17 cellular contexts compared by ENCODE assay signal in the genomic region with DNA sequence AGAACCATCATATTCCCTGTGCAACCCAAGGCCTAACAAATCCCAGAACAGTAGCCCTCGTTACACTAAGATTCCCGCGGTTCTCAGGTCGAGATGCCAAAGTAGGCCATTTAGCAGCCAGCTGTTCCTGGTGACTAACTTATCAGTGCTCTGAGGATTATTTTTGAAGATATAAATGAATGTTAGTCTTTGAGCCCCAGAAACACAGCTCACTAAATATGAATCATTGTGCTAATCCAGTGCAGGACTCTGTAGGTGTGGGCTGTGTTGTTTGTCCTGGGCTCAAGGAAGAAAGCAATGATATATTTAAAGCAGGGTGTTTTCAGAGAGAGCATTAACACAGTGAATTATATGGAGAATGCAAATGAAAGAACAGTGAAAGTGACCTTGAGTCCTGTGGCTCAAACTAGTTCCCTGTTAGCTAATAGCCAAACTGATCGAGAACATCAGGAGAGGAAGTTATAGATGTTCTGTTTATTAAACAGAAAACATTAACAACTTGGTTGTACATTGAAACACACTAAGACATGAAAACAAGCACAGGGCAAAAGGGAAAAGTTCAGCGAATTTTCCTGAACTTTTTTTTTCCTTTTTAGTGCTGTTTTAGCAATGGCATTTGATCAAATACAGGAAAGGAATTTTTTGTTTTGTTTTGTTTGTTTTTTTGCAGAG.
A peak's percentile ranks its signal among the peaks of the same experiment; 100 is the strongest.
DNase-seq lines count a peak whose midpoint lies in the region; ATAC-seq and TF ChIP-seq lines count a peak whose summit lies in the region.
"Had no signal": no experiment of that assay in that cellular context is flagged by ENCODE, and none has a peak within 500 bp of the region (broad histone marks: within the 10 kb centered on the region; RNA-seq: fewer than 3 reads in every experiment).

No MANE protein-coding gene starts in this region.

- no peak for TF ChIP-seq EP300 in gastroesophageal sphincter (IDR thresholded peaks at IDR 0.05)

- DNase-seq in LHCN-M2 (ENCODE audit: low read depth) (peak; percentile 67), iris pigment epithelial cell (ENCODE audit: low read depth) (peak; percentile 22), myocyte (ENCODE audit: low read depth) (peak; percentile 54), NCI-H748 treated with DMSO at 0.1 percent for 48 hours (lab: John Stamatoyannopoulos, UW) (no peak), HFFc6 (no peak)
- DNase-seq: Caco-2; CD4-positive, alpha-beta T cell; H9; NCI-H1105; NCI-H2081 treated with DMSO at 0.1 percent for 48 hours; NCI-H2227 treated with DMSO at 0.1 percent for 48 hours; NCI-H510A treated with DMSO at 0.1 percent for 48 hours; PC-9 had no signal

- H3K36me3 ChIP-seq in duodenal mucosa (ENCODE audit: control insufficient read depth in 1 of 2, insufficient read depth in 2 of 2, low read length in 2 of 2) (no peaks in the 10 kb centered on the region), gastroesophageal sphincter (no peaks in the 10 kb centered on the region)

- H3K4me1 Mint-ChIP-seq in stimulated activated memory B cell treated with anti-CD40 and anti-IgM and Interleukin-4, amounts not matched to agents 10 μg/mL and 1 μg/mL and 100 μg/mL, for 72 hours: no peaks in the 10 kb centered on the region
- peaks cover 27% of the 10 kb centered on the region for H3K4me1 Mint-ChIP-seq in HFFc6 (ENCODE audit: low read depth)

- H3K4me3 Mint-ChIP-seq in stimulated activated memory B cell treated with anti-CD40 and anti-IgM and Interleukin-4, amounts not matched to agents 10 μg/mL and 1 μg/mL and 100 μg/mL, for 72 hours: no peak overlapping the region
- H3K4me3 Mint-ChIP-seq in HFFc6: no peak overlapping the region
- H3K4me3 Mint-ChIP-seq: CD4-positive, alpha-beta T cell; H9 had no signal

- no peak for TF ChIP-seq POLR2A in gastroesophageal sphincter (IDR thresholded peaks at IDR 0.05)

- WGBS in gastroesophageal sphincter (ENCODE audit: low coverage in 1 of 2), 2 donors: 76 to 82% methylated on average over 1 to 2 of the region's 6 CpGs

- no peak overlapping the region for H3K9ac ChIP-seq in duodenal mucosa (ENCODE audit: low read depth in 1 of 2, low read length in 2 of 2)

- ATAC-seq in stimulated activated memory B cell treated with anti-CD40 and anti-IgM and Interleukin-4, amounts not matched to agents 10 μg/mL and 1 μg/mL and 100 μg/mL, for 72 hours: no peak
- no peak for ATAC-seq in gastroesophageal sphincter
- ATAC-seq: A549 had no signal

- peak overlapping the region; percentile 15 for H3K27ac ChIP-seq in duodenal mucosa (ENCODE audit: low read depth, low read length)
- H3K27ac ChIP-seq in gastroesophageal sphincter: no peak overlapping the region
- H3K27ac ChIP-seq: A549, PC-9 had no signal

- H3K27ac Mint-ChIP-seq in stimulated activated memory B cell treated with anti-CD40 and anti-IgM and Interleukin-4, amounts not matched to agents 10 μg/mL and 1 μg/mL and 100 μg/mL, for 72 hours: no peak overlapping the region
- no peak overlapping the region for H3K27ac Mint-ChIP-seq in HFFc6
- H3K27ac Mint-ChIP-seq: CD4-positive, alpha-beta T cell; H9 had no signal

- no peaks in the 10 kb centered on the region for H3K36me3 Mint-ChIP-seq in stimulated activated memory B cell treated with anti-CD40 and anti-IgM and Interleukin-4, amounts not matched to agents 10 μg/mL and 1 μg/mL and 100 μg/mL, for 72 hours
- peaks cover 10% of the 10 kb centered on the region; the same call in 1 of the 2 replicates for H3K36me3 Mint-ChIP-seq in HFFc6 (ENCODE audit: low read depth)

- no peak for TF ChIP-seq CTCF in gastroesophageal sphincter (IDR thresholded peaks at IDR 0.05)
- TF ChIP-seq CTCF in HFFc6 (IDR thresholded peaks at IDR 0.05): no peak

- no peaks in the 10 kb centered on the region for H3K9me3 ChIP-seq in duodenal mucosa (ENCODE audit: control insufficient read depth in 1 of 2, low read length in 2 of 2)
- no peaks in the 10 kb centered on the region for H3K9me3 ChIP-seq in gastroesophageal sphincter
- H3K9me3 ChIP-seq: A549, Caco-2 had no signal

- H3K4me3 ChIP-seq in duodenal mucosa (ENCODE audit: low read depth in 1 of 2, low read length in 2 of 2): no peak overlapping the region
- no peak overlapping the region for H3K4me3 ChIP-seq in gastroesophageal sphincter
- H3K4me3 ChIP-seq: A549, PC-9 had no signal

- peaks cover 3% of the 10 kb centered on the region for H3K9me3 Mint-ChIP-seq in stimulated activated memory B cell treated with anti-CD40 and anti-IgM and Interleukin-4, amounts not matched to agents 10 μg/mL and 1 μg/mL and 100 μg/mL, for 72 hours
- peaks cover 8% of the 10 kb centered on the region; the same call in 1 of the 2 replicates for H3K9me3 Mint-ChIP-seq in HFFc6
- H3K9me3 Mint-ChIP-seq: CD4-positive, alpha-beta T cell had no signal

- H3K4me1 ChIP-seq in duodenal mucosa (ENCODE audit: control insufficient read depth in 1 of 2, insufficient read depth in 2 of 2, low read length in 2 of 2) (peaks cover 9 to 18% of the 10 kb centered on the region in 2 donors), gastroesophageal sphincter (no peaks in the 10 kb centered on the region)
- H3K4me1 ChIP-seq: A549, Caco-2 had no signal

- H3K27me3 ChIP-seq in duodenal mucosa (ENCODE audit: control insufficient read depth in 1 of 2, insufficient read depth in 2 of 2, low read length in 2 of 2) (no peaks in the 10 kb centered on the region), gastroesophageal sphincter (no peaks in the 10 kb centered on the region)

- H3K27me3 Mint-ChIP-seq in stimulated activated memory B cell treated with anti-CD40 and anti-IgM and Interleukin-4, amounts not matched to agents 10 μg/mL and 1 μg/mL and 100 μg/mL, for 72 hours: no peaks in the 10 kb centered on the region
- peaks cover 1% of the 10 kb centered on the region; the same call in 1 of the 2 replicates for H3K27me3 Mint-ChIP-seq in HFFc6 (ENCODE audit: insufficient read depth)

Comparison
In these comparisons a context has a peak if more than half of its experiments do, and no peak if none do; other contexts are left out.
1. DNase-seq: peak in LHCN-M2 (single experiment), iris pigment epithelial cell (single experiment) and myocyte (single experiment); none in NCI-H748 treated with DMSO at 0.1 percent for 48 hours (single experiment) and HFFc6 (single experiment).